Comparison of ENCODE assay signal across 10 cellular contexts in genomic region chr17:77254961-77255741, GRCh38.
DNase-seq lines count a peak whose midpoint lies in the region; ATAC-seq, FAIRE-seq and TF ChIP-seq lines count a peak whose summit lies in the region.
"Had no signal": no experiment of that assay in that cellular context is flagged by ENCODE, and none has a peak within 500 bp of the region (broad histone marks: within the 10 kb centered on the region; RNA-seq: fewer than 3 reads in every experiment).

No MANE protein-coding gene starts in this region.

- H3K4me1 Mint-ChIP-seq in activated naive CD4-positive, alpha-beta T cell treated with anti-CD3 and anti-CD28 coated beads for 36 hours (ENCODE audit: low read depth): no peaks in the 10 kb centered on the region

- DNase-seq in Right ventricle myocardium inferior (ENCODE audit: missing footprints) (no peak), right atrium auricular region (ENCODE audit: low spot score) (no peak), adrenal gland (peak in 6 of 7 donors; percentile 60 to 77 (median 72)), keratinocyte (ENCODE audit: low read depth, low spot score) (peak; percentile 95), upper lobe of right lung (peak; percentile 82)
- no peak for DNase-seq in activated naive CD4-positive, alpha-beta T cell treated with anti-CD3 and anti-CD28 coated beads for 36 hours
- no peak for DNase-seq in stimulated activated CD4-positive, alpha-beta T cell treated with anti-CD3 and anti-CD28 coated beads, Interleukin-2, amount 100 ng/mL, for 24 hours

- no peak overlapping the region for H3K27ac ChIP-seq in right atrium auricular region
- peak overlapping the region in 1 of 5 donors; percentile 24 for H3K27ac ChIP-seq in adrenal gland
- peak overlapping the region; percentile 93 for H3K27ac ChIP-seq in keratinocyte (ENCODE audit: control insufficient read depth, insufficient read depth, low read length)
- H3K27ac ChIP-seq in upper lobe of right lung: peak overlapping the region; percentile 74
- H3K27ac ChIP-seq: C4-2B had no signal

- H3K36me3 Mint-ChIP-seq in activated naive CD4-positive, alpha-beta T cell treated with anti-CD3 and anti-CD28 coated beads for 36 hours (ENCODE audit: low read depth): no peaks in the 10 kb centered on the region

- no peaks in the 10 kb centered on the region for H3K79me2 ChIP-seq in keratinocyte (ENCODE audit: control insufficient read depth, insufficient read depth, low read length)

- WGBS in adrenal gland, 4 donors: 53 to 60% (median 56%) methylated on average over 16 to 24 of the region's 24 CpGs

- no peak overlapping the region for H3K27ac Mint-ChIP-seq in activated naive CD4-positive, alpha-beta T cell treated with anti-CD3 and anti-CD28 coated beads for 36 hours
- H3K27ac Mint-ChIP-seq: dendritic cell treated with granulocyte-macrophage colony-stimulating factor and Interleukin-4, amounts not matched to agents 40 ng/mL and 50 ng/mL, for 4 days had no signal

- H3K27me3 ChIP-seq in right atrium auricular region (no peaks in the 10 kb centered on the region), adrenal gland (no peaks in the 10 kb centered on the region), keratinocyte (ENCODE audit: control insufficient read depth, extremely low read depth, insufficient read depth, low read length) (no peaks in the 10 kb centered on the region), upper lobe of right lung (no peaks in the 10 kb centered on the region)

- no peak for TF ChIP-seq POLR2A in adrenal gland (IDR thresholded peaks at IDR 0.05)

- dilution Hi-C loops in keratinocyte (cut with MboI; ENCODE audit: extremely low pct_ligation_motif_present, low sequenced_read_pairs): no loop called here

- H3K4me1 ChIP-seq in right atrium auricular region (no peaks in the 10 kb centered on the region), adrenal gland (replicated peaks in 1 of 2) (peaks cover 0 to 5% of the 10 kb centered on the region in 2 donors), keratinocyte (ENCODE audit: control insufficient read depth, extremely low read depth, insufficient read depth, low read length) (peaks cover 34% of the 10 kb centered on the region), upper lobe of right lung (peaks cover 18% of the 10 kb centered on the region)

- H3K9ac ChIP-seq in keratinocyte (ENCODE audit: control insufficient read depth, extremely low read depth, insufficient read depth, low read length): peak overlapping the region; percentile 81

- peak overlapping the region; percentile 72 for H3K4me2 ChIP-seq in keratinocyte (ENCODE audit: control insufficient read depth, extremely low read depth, insufficient read depth, low read depth, low read length)

- no peaks in the 10 kb centered on the region for H4K20me1 ChIP-seq in keratinocyte (ENCODE audit: control insufficient read depth, extremely low read depth, insufficient read depth, low read length)

- CTCF ChIA-PET in activated naive CD4-positive, alpha-beta T cell treated with anti-CD3 and anti-CD28 coated beads for 36 hours (lab: Charles Lee): interaction anchor here (0.6 to 1.0 kb wide), 3 partner anchors 12 to 199 kb away, joined by 3 to 4 read pairs (median 3); no protein-coding TSS in a partner anchor

- no peak overlapping the region for H2AFZ ChIP-seq in keratinocyte (ENCODE audit: control insufficient read depth, low read length)

- ATAC-seq in Right ventricle myocardium inferior: peak; percentile 20
- peak; percentile 84 for ATAC-seq in upper lobe of right lung
- no peak for ATAC-seq in GM18517 (IDR thresholded peaks at IDR 0.05; ENCODE audit: unreplicated experiment)

- H3K4me3 Mint-ChIP-seq in activated naive CD4-positive, alpha-beta T cell treated with anti-CD3 and anti-CD28 coated beads for 36 hours: no peak overlapping the region
- H3K4me3 Mint-ChIP-seq: dendritic cell treated with granulocyte-macrophage colony-stimulating factor and Interleukin-4, amounts not matched to agents 40 ng/mL and 50 ng/mL, for 4 days had no signal

- no peaks in the 10 kb centered on the region for H3K27me3 Mint-ChIP-seq in activated naive CD4-positive, alpha-beta T cell treated with anti-CD3 and anti-CD28 coated beads for 36 hours (ENCODE audit: low read depth)

- H3K4me3 ChIP-seq in right atrium auricular region: no peak overlapping the region
- H3K4me3 ChIP-seq in adrenal gland: no peak overlapping the region
- peak overlapping the region in 1 of 3 experiments; percentile 13 for H3K4me3 ChIP-seq in keratinocyte (ENCODE audit: control insufficient read depth in 2 of 3, extremely low read depth in 1 of 3, insufficient read depth in 2 of 3, low read depth in 1 of 3, low read length in 3 of 3)
- H3K4me3 ChIP-seq in upper lobe of right lung: no peak overlapping the region

- no peaks in the 10 kb centered on the region for H3K9me1 ChIP-seq in keratinocyte (ENCODE audit: control insufficient read depth, extremely low read depth, insufficient read depth, low read length)

- no peaks in the 10 kb centered on the region for H3K9me3 Mint-ChIP-seq in activated naive CD4-positive, alpha-beta T cell treated with anti-CD3 and anti-CD28 coated beads for 36 hours
- H3K9me3 Mint-ChIP-seq: dendritic cell treated with granulocyte-macrophage colony-stimulating factor and Interleukin-4, amounts not matched to agents 40 ng/mL and 50 ng/mL, for 4 days had no signal

- TF ChIP-seq CTCF in right atrium auricular region (IDR thresholded peaks at IDR 0.05) (no peak), adrenal gland (IDR thresholded peaks at IDR 0.05) (no peak), keratinocyte (optimal IDR thresholded peaks at IDR 0.05 in 1 of 3, IDR thresholded peaks at IDR 0.05 in 1 of 3, conservative IDR thresholded peaks at IDR 0.05 in 1 of 3; ENCODE audit: extremely low read depth in 1 of 3, insufficient read depth in 2 of 3, low read length in 3 of 3) (peak in 1 of 3 experiments; percentile 2), upper lobe of right lung (IDR thresholded peaks at IDR 0.05) (no peak)

- intact Hi-C loops in Right ventricle myocardium inferior (cut with DNase I) (no loop called here), adrenal gland (cut with DNase I) (loop anchor here in 1 of 2 donors (10.0 kb wide), 1 partner anchor 390 kb away; the partner anchor contains the start of gene MGAT5B), upper lobe of right lung (cut with DNase I) (no loop called here)
- intact Hi-C loops in activated naive CD4-positive, alpha-beta T cell treated with anti-CD3 and anti-CD28 coated beads for 36 hours (cut with micrococcal nuclease): no loop called here

- H3K36me3 ChIP-seq in right atrium auricular region: no peaks in the 10 kb centered on the region
- no peaks in the 10 kb centered on the region for H3K36me3 ChIP-seq in adrenal gland (replicated peaks in 1 of 2)
- H3K36me3 ChIP-seq in keratinocyte (ENCODE audit: control insufficient read depth in 2 of 2, extremely low read depth in 1 of 2, insufficient read depth in 2 of 2, low read length in 2 of 2): no peaks in the 10 kb centered on the region
- no peaks in the 10 kb centered on the region for H3K36me3 ChIP-seq in upper lobe of right lung

- FAIRE-seq in keratinocyte (lab: Jason Lieb, UNC): peak; percentile 95

- H3K9me3 ChIP-seq in right atrium auricular region: no peaks in the 10 kb centered on the region
- no peaks in the 10 kb centered on the region for H3K9me3 ChIP-seq in adrenal gland (replicated peaks in 1 of 3)
- no peaks in the 10 kb centered on the region for H3K9me3 ChIP-seq in keratinocyte (ENCODE audit: control insufficient read depth, low read depth, low read length)
- no peaks in the 10 kb centered on the region for H3K9me3 ChIP-seq in upper lobe of right lung

Comparison
In these comparisons a context has a peak if more than half of its experiments do, and no peak if none do; other contexts are left out.
1. DNase-seq: peak in adrenal gland (6 of 7), keratinocyte (single experiment) and upper lobe of right lung (single experiment); none in Right ventricle myocardium inferior (single experiment), right atrium auricular region (single experiment), activated naive CD4-positive, alpha-beta T cell treated with anti-CD3 and anti-CD28 coated beads for 36 hours (single experiment) and stimulated activated CD4-positive, alpha-beta T cell treated with anti-CD3 and anti-CD28 coated beads, Interleukin-2, amount 100 ng/mL, for 24 hours (0 of 2).
2. H3K27ac ChIP-seq: peak in keratinocyte (single experiment) and upper lobe of right lung (single experiment); none in right atrium auricular region (0 of 2).